32 cellular contexts compared by ENCODE assay signal in the genomic region with DNA sequence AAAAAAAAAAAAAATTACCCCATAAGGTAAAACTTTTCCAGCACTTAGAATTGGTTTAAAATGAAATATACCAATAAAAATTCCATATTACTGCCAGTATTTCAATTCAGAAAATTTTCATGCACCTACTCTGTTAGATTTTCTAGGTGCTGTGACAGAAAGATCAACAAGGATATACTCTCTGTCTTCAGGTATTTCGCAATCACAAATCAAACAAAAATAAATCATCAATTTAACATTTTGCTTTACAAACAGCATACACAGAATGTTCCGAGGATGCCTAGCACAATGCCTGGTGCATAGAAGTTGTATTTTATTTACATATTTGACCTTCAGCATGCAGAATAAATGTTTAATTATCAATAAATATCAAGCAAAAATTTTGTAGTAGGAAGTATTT.
"Had no signal": no experiment of that assay in that cellular context is flagged by ENCODE, and none has a peak within 500 bp of the region (broad histone marks: within the 10 kb centered on the region; RNA-seq: fewer than 3 reads in every experiment).

No MANE protein-coding gene starts in this region.

- H3K4me1 ChIP-seq: esophagus muscularis mucosa, gastroesophageal sphincter, heart right ventricle had no signal

- H3K27me3 ChIP-seq: brain microvascular endothelial cell, dorsolateral prefrontal cortex, esophagus muscularis mucosa, gastroesophageal sphincter, heart right ventricle had no signal

- H3K27ac ChIP-seq: brain microvascular endothelial cell, coronary artery, dorsolateral prefrontal cortex, esophagus muscularis mucosa, gastroesophageal sphincter, heart right ventricle had no signal

- H3K4me3 ChIP-seq: coronary artery, dorsolateral prefrontal cortex, esophagus muscularis mucosa, gastroesophageal sphincter, heart right ventricle had no signal

- H3K4me1 Mint-ChIP-seq: activated CD4-positive, alpha-beta T cell treated with anti-CD3 and anti-CD28 coated beads for 36 hours; activated T-helper 17 cell treated with anti-CD3 and anti-CD28 coated beads, Interleukin-2, amount 50 U/mL, for 72 hours; central memory CD8-positive, alpha-beta T cell had no signal

- H3K27me3 Mint-ChIP-seq: activated CD4-positive, alpha-beta memory T cell treated with anti-CD3 and anti-CD28 coated beads for 36 hours; activated CD4-positive, alpha-beta T cell treated with anti-CD3 and anti-CD28 coated beads for 36 hours; activated CD4-positive, alpha-beta T cell treated with anti-CD3 and anti-CD28 coated beads, Interleukin-2, amount 10 ng/mL, durations not matched to agents 24 days and 14 days; activated CD8-positive, alpha-beta memory T cell treated with anti-CD3 and anti-CD28 coated beads, Interleukin-2, amount 10 ng/mL, durations not matched to agents 7 days and 5 days; activated naive CD8-positive, alpha-beta T cell; activated T-helper 17 cell treated with anti-CD3 and anti-CD28 coated beads, Interleukin-2, amount 50 U/mL, for 72 hours; central memory CD8-positive, alpha-beta T cell; dendritic cell treated with granulocyte-macrophage colony-stimulating factor and Interleukin-4, amounts not matched to agents 40 ng/mL and 50 ng/mL, for 4 days; effector memory CD8-positive, alpha-beta T cell had no signal

- H3K9me3 ChIP-seq: esophagus muscularis mucosa, gastroesophageal sphincter, heart right ventricle had no signal

- H3K4me3 Mint-ChIP-seq: activated CD4-positive, alpha-beta memory T cell treated with anti-CD3 and anti-CD28 coated beads for 36 hours; activated CD4-positive, alpha-beta T cell treated with anti-CD3 and anti-CD28 coated beads for 36 hours; activated CD4-positive, alpha-beta T cell treated with anti-CD3 and anti-CD28 coated beads, Interleukin-2, amount 10 ng/mL, durations not matched to agents 24 days and 14 days; activated CD8-positive, alpha-beta memory T cell treated with anti-CD3 and anti-CD28 coated beads, Interleukin-2, amount 10 ng/mL, durations not matched to agents 7 days and 5 days; activated CD8-positive, alpha-beta T cell treated with anti-CD3 and anti-CD28 coated beads, Interleukin-2, amount 10 ng/mL, durations not matched to agents 7 days and 5 days; activated naive CD8-positive, alpha-beta T cell; activated T-helper 17 cell treated with anti-CD3 and anti-CD28 coated beads, Interleukin-2, amount 50 U/mL, for 72 hours; central memory CD8-positive, alpha-beta T cell; dendritic cell treated with granulocyte-macrophage colony-stimulating factor and Interleukin-4, amounts not matched to agents 40 ng/mL and 50 ng/mL, for 4 days; effector memory CD8-positive, alpha-beta T cell had no signal

- H3K36me3 ChIP-seq: brain microvascular endothelial cell had no signal

- DNase-seq: activated CD4-positive, alpha-beta memory T cell treated with anti-CD3 and anti-CD28 coated beads for 36 hours; activated CD4-positive, alpha-beta T cell treated with anti-CD3 and anti-CD28 coated beads for 36 hours; activated CD4-positive, alpha-beta T cell treated with anti-CD3 and anti-CD28 coated beads, Interleukin-2, amount 10 ng/mL, durations not matched to agents 24 days and 14 days; activated CD4-positive, CD25-positive, alpha-beta regulatory T cell; activated CD4-positive, CD25-positive, alpha-beta regulatory T cell treated with anti-CD3 and anti-CD28 coated beads, Interleukin-2, amount 50 U/mL, for 72 hours; activated CD8-positive, alpha-beta memory T cell treated with anti-CD3 and anti-CD28 coated beads, Interleukin-2, amount 10 ng/mL, durations not matched to agents 7 days and 5 days; activated CD8-positive, alpha-beta memory T cell treated with anti-CD3 and anti-CD28 coated beads, Interleukin-2, amount 50 U/mL, for 4 hours; activated CD8-positive, alpha-beta T cell treated with anti-CD3 and anti-CD28 coated beads, Interleukin-2, amount 10 ng/mL, durations not matched to agents 7 days and 5 days; activated effector memory CD4-positive, alpha-beta T cell treated with Interleukin-2 at 50 U/mL for 16 hours; activated gamma-delta T cell treated with Interleukin-2 at 50 U/mL for 16 hours; activated naive CD4-positive, alpha-beta T cell treated with anti-CD3 and anti-CD28 coated beads, Interleukin-2, amount 50 U/mL, for 16 hours; activated naive CD4-positive, alpha-beta T cell treated with Interleukin-2 at 50 U/mL for 16 hours; activated T-cell treated with anti-CD3 and anti-CD28 coated beads, Interleukin-2, amount 50 U/mL, for 1 hour; amniotic stem cell; anterior cingulate cortex; dorsolateral prefrontal cortex; effector CD4-positive, alpha-beta T cell; effector memory CD8-positive, alpha-beta T cell; erythroblast; foreskin melanocyte; heart right ventricle; T-helper 2 cell had no signal

- H3K27ac Mint-ChIP-seq: activated CD4-positive, alpha-beta memory T cell treated with anti-CD3 and anti-CD28 coated beads for 36 hours; activated CD4-positive, alpha-beta T cell treated with anti-CD3 and anti-CD28 coated beads for 36 hours; activated CD4-positive, alpha-beta T cell treated with anti-CD3 and anti-CD28 coated beads, Interleukin-2, amount 10 ng/mL, durations not matched to agents 24 days and 14 days; activated CD8-positive, alpha-beta memory T cell treated with anti-CD3 and anti-CD28 coated beads, Interleukin-2, amount 10 ng/mL, durations not matched to agents 7 days and 5 days; activated CD8-positive, alpha-beta T cell treated with anti-CD3 and anti-CD28 coated beads, Interleukin-2, amount 10 ng/mL, durations not matched to agents 7 days and 5 days; activated naive CD8-positive, alpha-beta T cell; activated T-helper 17 cell treated with anti-CD3 and anti-CD28 coated beads, Interleukin-2, amount 50 U/mL, for 72 hours; dendritic cell treated with granulocyte-macrophage colony-stimulating factor and Interleukin-4, amounts not matched to agents 40 ng/mL and 50 ng/mL, for 4 days; effector memory CD8-positive, alpha-beta T cell had no signal

- H3K9me3 Mint-ChIP-seq: activated CD4-positive, alpha-beta memory T cell treated with anti-CD3 and anti-CD28 coated beads for 36 hours; activated CD4-positive, alpha-beta T cell treated with anti-CD3 and anti-CD28 coated beads, Interleukin-2, amount 10 ng/mL, durations not matched to agents 24 days and 14 days; activated T-helper 17 cell treated with anti-CD3 and anti-CD28 coated beads, Interleukin-2, amount 50 U/mL, for 72 hours; central memory CD8-positive, alpha-beta T cell; dendritic cell treated with granulocyte-macrophage colony-stimulating factor and Interleukin-4, amounts not matched to agents 40 ng/mL and 50 ng/mL, for 4 days; effector memory CD8-positive, alpha-beta T cell had no signal

- FAIRE-seq: astrocyte, bronchial epithelial cell had no signal

- ATAC-seq: activated CD4-positive, alpha-beta T cell treated with anti-CD3 and anti-CD28 coated beads for 36 hours; activated CD8-positive, alpha-beta memory T cell treated with anti-CD3 and anti-CD28 coated beads, Interleukin-2, amount 10 ng/mL, durations not matched to agents 7 days and 5 days; activated CD8-positive, alpha-beta T cell treated with anti-CD3 and anti-CD28 coated beads, Interleukin-2, amount 10 ng/mL, durations not matched to agents 7 days and 5 days; activated T-helper 17 cell treated with anti-CD3 and anti-CD28 coated beads, Interleukin-2, amount 50 U/mL, for 72 hours; effector memory CD8-positive, alpha-beta T cell; gastroesophageal sphincter; heart right ventricle had no signal
